Comparison of ENCODE assay signal across 22 cellular contexts in genomic region chr1:237098517-237098916, GRCh38. TPM values are rescaled to one million over a fixed set of nuclear protein-coding genes. Genes with fewer than 3 reads are reported as not detected.
DNase-seq lines count a peak whose midpoint lies in the region; ATAC-seq and TF ChIP-seq lines count a peak whose summit lies in the region.
"Had no signal": no experiment of that assay in that cellular context is flagged by ENCODE, and none has a peak within 500 bp of the region (broad histone marks: within the 10 kb centered on the region; RNA-seq: fewer than 3 reads in every experiment).

No MANE protein-coding gene starts in this region.

- no peak overlapping the region for H4K8ac ChIP-seq in mesenchymal stem cell (ENCODE audit: low read length)

- H4K91ac ChIP-seq in mesenchymal stem cell (ENCODE audit: low read length), result no peak overlapping the region

- POLR2A ChIA-PET in HEK293 (lab: Yijun Ruan, JAX), result no interaction called here

- H3K36me3 ChIP-seq in HEK293 (ENCODE audit: control insufficient read depth in 2 of 2, insufficient read depth in 1 of 2, low read length in 2 of 2) (no peaks in the 10 kb centered on the region), mesenchymal stem cell (ENCODE audit: control insufficient read depth in 1 of 2, insufficient read depth in 2 of 2, low read depth in 1 of 2, low read length in 2 of 2) (no peaks in the 10 kb centered on the region)
- H3K36me3 ChIP-seq: SJCRH30 had no signal

- H2BK5ac ChIP-seq in mesenchymal stem cell (ENCODE audit: low read depth, low read length, poor library complexity, severe bottlenecking), result no peak overlapping the region

- no peak overlapping the region for H2BK15ac ChIP-seq in mesenchymal stem cell (ENCODE audit: low read depth, poor library complexity, severe bottlenecking)

- H2AFZ ChIP-seq in mesenchymal stem cell (ENCODE audit: low read depth, low read length), result no peak overlapping the region

- no peak overlapping the region for H3K14ac ChIP-seq in mesenchymal stem cell (ENCODE audit: low read length in 2 of 2)

- peaks cover 5% of the 10 kb centered on the region for H3K4me1 Mint-ChIP-seq in activated T-helper 17 cell treated with anti-CD3 and anti-CD28 coated beads, Interleukin-2, amount 50 U/mL, for 72 hours
- H3K4me1 Mint-ChIP-seq: CD14-positive monocyte had no signal

- no peaks in the 10 kb centered on the region for H3K27me3 ChIP-seq in mesenchymal stem cell (ENCODE audit: control insufficient read depth in 1 of 2, insufficient read depth in 1 of 2, low read length in 2 of 2)
- H3K27me3 ChIP-seq: SJCRH30 had no signal

- in situ Hi-C loops in Caki2 (cut with HindIII; ENCODE audit: low pct_unique_long_range_greater_than_20kb, low sequenced_read_pairs), result no loop called here

- H3K4me3 ChIP-seq in HEK293 (ENCODE audit: low read depth, low read length), result no peak overlapping the region
- H3K4me3 ChIP-seq in mesenchymal stem cell (ENCODE audit: insufficient read depth in 1 of 2, low read depth in 1 of 2, low read length in 2 of 2), result no peak overlapping the region
- H3K4me3 ChIP-seq: GM12878, SJCRH30 had no signal

- H3K27me3 Mint-ChIP-seq in activated T-helper 17 cell treated with anti-CD3 and anti-CD28 coated beads, Interleukin-2, amount 50 U/mL, for 72 hours, result peaks cover 9% of the 10 kb centered on the region

- no peak overlapping the region for H3K4ac ChIP-seq in mesenchymal stem cell (ENCODE audit: low read depth in 1 of 2, low read length in 2 of 2)

- H3K36me3 Mint-ChIP-seq in activated T-helper 17 cell treated with anti-CD3 and anti-CD28 coated beads, Interleukin-2, amount 50 U/mL, for 72 hours (ENCODE audit: low read depth), result no peaks in the 10 kb centered on the region
- H3K36me3 Mint-ChIP-seq: CD14-positive monocyte had no signal

- CTCF ChIA-PET in HEK293 (lab: Yijun Ruan, JAX), result no interaction called here

- H3K9me3 Mint-ChIP-seq in activated T-helper 17 cell treated with anti-CD3 and anti-CD28 coated beads, Interleukin-2, amount 50 U/mL, for 72 hours, result peaks cover 5% of the 10 kb centered on the region

- WGBS in mesenchymal stem cell, result 31% methylated on average over 2 of the region's 2 CpGs

- H3K27ac Mint-ChIP-seq in activated T-helper 17 cell treated with anti-CD3 and anti-CD28 coated beads, Interleukin-2, amount 50 U/mL, for 72 hours, result no peak overlapping the region
- H3K27ac Mint-ChIP-seq: CD14-positive monocyte had no signal

- no peak for TF ChIP-seq CTCF in HEK293 (tag by site-specific recombination; IDR thresholded peaks at IDR 0.05)

- ATAC-seq in activated T-helper 17 cell treated with anti-CD3 and anti-CD28 coated beads, Interleukin-2, amount 50 U/mL, for 72 hours (replicated peaks), result peak; percentile 42
- no peak for ATAC-seq in stimulated activated naive CD8-positive, alpha-beta T cell treated with anti-CD3 and anti-CD28 coated beads, Interleukin-15, Interleukin-2, amounts not matched to agents 100 U/mL and 50 U/mL, for 24 hours
- no peak for ATAC-seq in HG02885 (IDR thresholded peaks at IDR 0.05; ENCODE audit: poor library complexity, unreplicated experiment)
- ATAC-seq: GM12878, PC-3 had no signal

- peak; percentile 64 for DNase-seq in Caki2 (ENCODE audit: low read depth)
- DNase-seq in mesenchymal stem cell, result peak; percentile 1
- no peak for DNase-seq in NCI-H1930 (lab: John Stamatoyannopoulos, UW)
- no peak for DNase-seq in stimulated activated naive CD8-positive, alpha-beta T cell treated with anti-CD3 and anti-CD28 coated beads, Interleukin-15, Interleukin-2, amounts not matched to agents 100 U/mL and 50 U/mL, for 24 hours
- DNase-seq: ACHN, AML-193, COR-L47, DMS79 treated with DMSO at 0.1 percent for 48 hours, GDM1, GOT3, NCI-H1417, NCI-H187 treated with DMSO at 0.1 percent for 48 hours, NCI-H446 treated with DMSO at 0.1 percent for 48 hours, NCI-H748 treated with DMSO at 0.1 percent for 48 hours, PC-3, SJCRH30, SW 1271 had no signal

- no peaks in the 10 kb centered on the region for H3K9me3 ChIP-seq in HEK293 (ENCODE audit: control insufficient read depth, insufficient read depth, low read depth, low read length)
- no peaks in the 10 kb centered on the region for H3K9me3 ChIP-seq in mesenchymal stem cell (ENCODE audit: control insufficient read depth, low read length)
- H3K9me3 ChIP-seq: SJCRH30 had no signal

- no peaks in the 10 kb centered on the region for H3K4me1 ChIP-seq in HEK293 (ENCODE audit: control insufficient read depth, insufficient read depth, low read length)
- H3K4me1 ChIP-seq in mesenchymal stem cell (ENCODE audit: control insufficient read depth, insufficient read depth, low read depth, low read length), result no peaks in the 10 kb centered on the region
- H3K4me1 ChIP-seq: SJCRH30 had no signal

- H3K4me2 ChIP-seq in mesenchymal stem cell (ENCODE audit: low read length, poor library complexity, severe bottlenecking), result no peak overlapping the region

- H3K79me1 ChIP-seq in mesenchymal stem cell (replicated peaks; ENCODE audit: low read length, poor library complexity, severe bottlenecking), result no peaks in the 10 kb centered on the region

- H3K4me3 Mint-ChIP-seq in activated T-helper 17 cell treated with anti-CD3 and anti-CD28 coated beads, Interleukin-2, amount 50 U/mL, for 72 hours, result no peak overlapping the region
- H3K4me3 Mint-ChIP-seq: CD14-positive monocyte had no signal

- H3K18ac ChIP-seq in mesenchymal stem cell (ENCODE audit: low read depth in 1 of 2, low read length in 2 of 2), result no peak overlapping the region

- H2BK12ac ChIP-seq in mesenchymal stem cell (ENCODE audit: low read length in 2 of 2), result no peak overlapping the region

- H3K27ac ChIP-seq in HEK293 (ENCODE audit: extremely low read depth, low read depth, low read length), result no peak overlapping the region
- H3K27ac ChIP-seq in mesenchymal stem cell (ENCODE audit: low read length, poor library complexity, severe bottlenecking), result no peak overlapping the region
- H3K27ac ChIP-seq: SJCRH30 had no signal

- no peak overlapping the region for H2BK120ac ChIP-seq in mesenchymal stem cell (ENCODE audit: low read depth, low read length)

- no peak overlapping the region for H3K23ac ChIP-seq in mesenchymal stem cell (ENCODE audit: low read length in 2 of 2)

- H3K9ac ChIP-seq in mesenchymal stem cell (ENCODE audit: low read length), result no peak overlapping the region

- no peak overlapping the region for H2AK5ac ChIP-seq in mesenchymal stem cell (ENCODE audit: low read length, severe bottlenecking)

TF ChIP-seq in HEK293, 187 proteins besides CTCF, POLR2A, EP300 and RAD21:
- TF ChIP-seq ZNF362 (tag by site-specific recombination; IDR thresholded peaks at IDR 0.05), result peak; percentile 61; the same call in 1 of the 2 replicates
- TF ChIP-seq ZNF433 (tag by site-specific recombination; IDR thresholded peaks at IDR 0.05; ENCODE audit: low read depth), result no peak
- TF ChIP-seq BCL6B (tag by site-specific recombination; IDR thresholded peaks at IDR 0.05), result peak; percentile 88
- no peak for TF ChIP-seq ZNF629 (tag by site-specific recombination; IDR thresholded peaks at IDR 0.05)
- TF ChIP-seq SCRT1 (tag by site-specific recombination; IDR thresholded peaks at IDR 0.05; ENCODE audit: borderline replicate concordance), result no peak
- no peak for TF ChIP-seq ZNF521 (tag by site-specific recombination; IDR thresholded peaks at IDR 0.05)
- TF ChIP-seq ZNF146 (tag by site-specific recombination; IDR thresholded peaks at IDR 0.05), result peak; percentile 80
- peak; percentile 81 for TF ChIP-seq PRDM6 (tag by site-specific recombination; IDR thresholded peaks at IDR 0.05)
TF ChIP-seq in HEK293: peak in this region for 4.

RNA-seq across cellular contexts. Expression of gene RYR2, which starts 56.5 kb away (rescaled TPM):
- total RNA-seq in Caki2 (2014; rRNA removed; shearing (Covaris generic); ENCODE audit: low replicate concordance), result 0.98 and 1.0 TPM in 2 replicates
- under 1 TPM; 0.15 to 0.26 TPM for total RNA-seq in activated T-helper 17 cell treated with anti-CD3 and anti-CD28 coated beads, Interleukin-2, amount 50 U/mL, for 72 hours
- polyA plus RNA-seq in mesenchymal stem cell (2013, experiment 1 of 2), result 0.04 TPM
- polyA plus RNA-seq in mesenchymal stem cell (2013, experiment 2 of 2), result 0.01 TPM
- total RNA-seq: GM12878, PC-3 had no signal
- polyA plus RNA-seq: CD14-positive monocyte had no signal

Comparison
In these comparisons a context has a peak if more than half of its experiments do, and no peak if none do; other contexts are left out.
1. DNase-seq: peak in Caki2 (single experiment) and mesenchymal stem cell (single experiment); none in NCI-H1930 (0 of 2) and stimulated activated naive CD8-positive, alpha-beta T cell treated with anti-CD3 and anti-CD28 coated beads, Interleukin-15, Interleukin-2, amounts not matched to agents 100 U/mL and 50 U/mL, for 24 hours (single experiment).